Comparison of ENCODE assay signal across 11 cellular contexts in genomic region chr1:1758059-1758621, GRCh38. TPM values are rescaled to one million over a fixed set of nuclear protein-coding genes. Genes with fewer than 3 reads are reported as not detected.
A peak's percentile ranks its signal among the peaks of the same experiment; 100 is the strongest.
DNase-seq lines count a peak whose midpoint lies in the region; ATAC-seq, FAIRE-seq and TF ChIP-seq lines count a peak whose summit lies in the region.
"Had no signal": no experiment of that assay in that cellular context is flagged by ENCODE, and none has a peak within 500 bp of the region (broad histone marks: within the 10 kb centered on the region; RNA-seq: fewer than 3 reads in every experiment).

No MANE protein-coding gene starts in this region.

- H3K9me3 ChIP-seq in BLaER1 (no peaks in the 10 kb centered on the region), Peyer's patch (no peaks in the 10 kb centered on the region), keratinocyte (ENCODE audit: control insufficient read depth, low read depth, low read length) (no peaks in the 10 kb centered on the region), osteoblast (ENCODE audit: low read depth, low read length) (no peaks in the 10 kb centered on the region), MG63 (no peaks in the 10 kb centered on the region)

- TF ChIP-seq POLR2A in Peyer's patch (IDR thresholded peaks at IDR 0.05): no peak

- DNase-seq in Peyer's patch: peak in 2 of 3 donors; percentile 5 to 53
- no peak for DNase-seq in keratinocyte (ENCODE audit: low read depth, low spot score)
- DNase-seq in osteoblast (ENCODE audit: insufficient read length, low spot score, missing footprints): peak; percentile 66
- no peak for DNase-seq in GM19240 (ENCODE audit: insufficient read length, low spot score)
- DNase-seq in MG63: no peak
- DNase-seq in AML-193 (lab: John Stamatoyannopoulos, UW): no peak
- DNase-seq: NCI-H1105, occipital lobe had no signal

- peaks cover 44% of the 10 kb centered on the region for H3K4me1 ChIP-seq in BLaER1
- H3K4me1 ChIP-seq in Peyer's patch: peaks cover 0 to 26% (median 6%) of the 10 kb centered on the region in 4 donors
- peaks cover 8% of the 10 kb centered on the region for H3K4me1 ChIP-seq in keratinocyte (ENCODE audit: control insufficient read depth, extremely low read depth, insufficient read depth, low read length)
- no peaks in the 10 kb centered on the region for H3K4me1 ChIP-seq in osteoblast (ENCODE audit: insufficient read depth, low read length)

- H3K36me3 ChIP-seq in BLaER1 (peaks cover 100% of the 10 kb centered on the region), Peyer's patch (peaks cover 0 to 90% (median 0%) of the 10 kb centered on the region in 3 donors), keratinocyte (ENCODE audit: control insufficient read depth in 2 of 2, extremely low read depth in 1 of 2, insufficient read depth in 2 of 2, low read length in 2 of 2) (peaks cover 38 to 44% of the 10 kb centered on the region in 2 experiments), osteoblast (ENCODE audit: insufficient read depth, low read length) (peaks cover 41% of the 10 kb centered on the region), MG63 (peaks cover 48% of the 10 kb centered on the region)

- H2AFZ ChIP-seq in keratinocyte (ENCODE audit: control insufficient read depth, low read length) (no peak overlapping the region), osteoblast (ENCODE audit: low read length) (no peak overlapping the region)

- peak overlapping the region; percentile 30 for H3K27ac ChIP-seq in BLaER1
- peak overlapping the region in 3 of 4 donors; percentile 61 to 91 (median 84) for H3K27ac ChIP-seq in Peyer's patch
- H3K27ac ChIP-seq in keratinocyte (ENCODE audit: control insufficient read depth, insufficient read depth, low read length): peak overlapping the region; percentile 49
- no peak overlapping the region for H3K27ac ChIP-seq in osteoblast (ENCODE audit: low read depth, low read length)

- H4K20me1 ChIP-seq in BLaER1 (peaks cover 87% of the 10 kb centered on the region), keratinocyte (ENCODE audit: control insufficient read depth, extremely low read depth, insufficient read depth, low read length) (peaks cover 7% of the 10 kb centered on the region), osteoblast (ENCODE audit: insufficient read depth, low read length) (peaks cover 13% of the 10 kb centered on the region)

- H3K9ac ChIP-seq in BLaER1 (peak overlapping the region; percentile 29; the same call in 1 of the 2 replicates), keratinocyte (ENCODE audit: control insufficient read depth, extremely low read depth, insufficient read depth, low read length) (peak overlapping the region; percentile 58)

- peaks cover 31% of the 10 kb centered on the region for H3K79me2 ChIP-seq in keratinocyte (ENCODE audit: control insufficient read depth, insufficient read depth, low read length)
- H3K79me2 ChIP-seq in osteoblast (ENCODE audit: insufficient read depth, low read length): peaks cover 53% of the 10 kb centered on the region

- TF ChIP-seq CTCF in Peyer's patch (IDR thresholded peaks at IDR 0.05): no peak
- TF ChIP-seq CTCF in keratinocyte (optimal IDR thresholded peaks at IDR 0.05 in 1 of 3, IDR thresholded peaks at IDR 0.05 in 1 of 3, conservative IDR thresholded peaks at IDR 0.05 in 1 of 3; ENCODE audit: extremely low read depth in 1 of 3, insufficient read depth in 2 of 3, low read length in 3 of 3): no peak
- no peak for TF ChIP-seq CTCF in osteoblast (IDR thresholded peaks at IDR 0.05; ENCODE audit: extremely low read depth, low read depth, low read length)

- no peaks in the 10 kb centered on the region for H3K9me1 ChIP-seq in keratinocyte (ENCODE audit: control insufficient read depth, extremely low read depth, insufficient read depth, low read length)

- dilution Hi-C loops in keratinocyte (cut with MboI; ENCODE audit: extremely low pct_ligation_motif_present, low sequenced_read_pairs): no loop called here

- H3K27me3 ChIP-seq in BLaER1 (no peaks in the 10 kb centered on the region), Peyer's patch (no peaks in the 10 kb centered on the region), keratinocyte (ENCODE audit: control insufficient read depth, extremely low read depth, insufficient read depth, low read length) (no peaks in the 10 kb centered on the region), osteoblast (ENCODE audit: insufficient read depth, low read length) (no peaks in the 10 kb centered on the region), MG63 (no peaks in the 10 kb centered on the region)

- ATAC-seq in GM21576 (IDR thresholded peaks at IDR 0.05; ENCODE audit: unreplicated experiment): no peak

- H3K4me3 ChIP-seq in BLaER1: no peak overlapping the region
- H3K4me3 ChIP-seq in Peyer's patch: peak overlapping the region in 2 of 4 donors; percentile 31 to 35
- H3K4me3 ChIP-seq in keratinocyte (ENCODE audit: control insufficient read depth in 2 of 3, extremely low read depth in 1 of 3, insufficient read depth in 2 of 3, low read depth in 1 of 3, low read length in 3 of 3): no peak overlapping the region
- no peak overlapping the region for H3K4me3 ChIP-seq in osteoblast (ENCODE audit: insufficient read depth, low read length)
- no peak overlapping the region for H3K4me3 ChIP-seq in MG63

- no peak for FAIRE-seq in keratinocyte (lab: Jason Lieb, UNC)
- FAIRE-seq: G401.6 had no signal

- H3K4me2 ChIP-seq in BLaER1 (no peak overlapping the region), keratinocyte (ENCODE audit: control insufficient read depth, extremely low read depth, insufficient read depth, low read depth, low read length) (no peak overlapping the region), osteoblast (ENCODE audit: insufficient read depth, low read length) (no peak overlapping the region)

RNA-seq across cellular contexts. Expression of gene NADK, which starts 20.1 kb away (rescaled TPM):
- 100 to 1,000 TPM; 115 to 210 (median 162) TPM for total RNA-seq in Peyer's patch
- 54.0 to 59.9 TPM (median 54.8 TPM) in 3 replicates for polyA plus RNA-seq in keratinocyte
- 21.4 TPM for polyA plus RNA-seq in keratinocyte (2011; ENCODE audit: low read depth)
- polyA plus RNA-seq in keratinocyte (2011; cell fraction: cytosol; rRNA removed): 38.1 and 58.8 TPM in 2 replicates
- polyA plus RNA-seq in keratinocyte (2011; cell fraction: nucleus; rRNA removed): 133 TPM in 2 replicates
- polyA plus RNA-seq in keratinocyte (2012; ENCODE audit: low replicate concordance): 39.1 and 47.9 TPM in 2 replicates
- polyA minus RNA-seq in keratinocyte: 32.0 to 38.3 TPM (median 37.9 TPM) in 3 replicates
- polyA minus RNA-seq in keratinocyte (2011; cell fraction: cytosol; rRNA and poly(A)+ RNA removed): 58.7 TPM
- polyA minus RNA-seq in keratinocyte (2011; cell fraction: nucleus; rRNA and poly(A)+ RNA removed): 53.4 and 55.8 TPM in 2 replicates
- 43.9 and 45.6 TPM in 2 replicates for total RNA-seq in osteoblast
- 37.8 and 61.4 TPM in 2 replicates for total RNA-seq in MG63 (2014; rRNA removed; shearing (Covaris generic); ENCODE audit: low replicate concordance)

RNA-seq across cellular contexts. Expression of gene CDK11A, which starts 34.0 kb away (rescaled TPM):
- total RNA-seq in Peyer's patch: 100 to 1,000 TPM; 129 to 269 (median 199) TPM
- polyA plus RNA-seq in keratinocyte: 3.5 to 5.3 TPM (median 3.9 TPM) in 3 replicates
- 56.8 TPM for polyA plus RNA-seq in keratinocyte (2011; ENCODE audit: low read depth)
- 2.1 and 5.2 TPM in 2 replicates for polyA plus RNA-seq in keratinocyte (2011; cell fraction: cytosol; rRNA removed)
- 36.3 and 50.5 TPM in 2 replicates for polyA plus RNA-seq in keratinocyte (2011; cell fraction: nucleus; rRNA removed)
- 13.0 and 29.7 TPM in 2 replicates for polyA plus RNA-seq in keratinocyte (2012; ENCODE audit: low replicate concordance)
- 4.1 to 12.6 TPM (median 4.7 TPM) in 3 replicates for polyA minus RNA-seq in keratinocyte
- polyA minus RNA-seq in keratinocyte (2011; cell fraction: cytosol; rRNA and poly(A)+ RNA removed): 229 TPM
- polyA minus RNA-seq in keratinocyte (2011; cell fraction: nucleus; rRNA and poly(A)+ RNA removed): 11.9 and 14.7 TPM in 2 replicates
- total RNA-seq in osteoblast: 19.4 and 22.1 TPM in 2 replicates
- total RNA-seq in MG63 (2014; rRNA removed; shearing (Covaris generic); ENCODE audit: low replicate concordance): 9.6 and 11.1 TPM in 2 replicates

Comparison
In these comparisons a context has a peak if more than half of its experiments do, and no peak if none do; other contexts are left out.
1. DNase-seq: peak in Peyer's patch (2 of 3) and osteoblast (single experiment); none in keratinocyte (single experiment), GM19240 (single experiment), MG63 (single experiment) and AML-193 (0 of 2).